ENCODE assay signal across 8 cellular contexts in genomic region chr7:30135551-30136271, GRCh38. TPM values are rescaled to one million over a fixed set of nuclear protein-coding genes. Genes with fewer than 3 reads are reported as not detected.
DNase-seq lines count a peak whose midpoint lies in the region; ATAC-seq lines count a peak whose summit lies in the region.

No MANE protein-coding gene starts in this region.

- H3K27me3 ChIP-seq in mononuclear cell (ENCODE audit: insufficient read depth, low read length): no peaks in the 10 kb centered on the region

- H3K4me1 ChIP-seq in mononuclear cell (ENCODE audit: insufficient read depth, low read length): peaks cover 14% of the 10 kb centered on the region

- DNase-seq in SIG-M5 treated with dmso at 0.1 percent for 504 hours (lab: John Stamatoyannopoulos, UW; ENCODE audit: unreplicated experiment) (peak; percentile 38), SIG-M5 (lab: John Stamatoyannopoulos, UW) (no peak), NCI-H69 (lab: John Stamatoyannopoulos, UW) (peak; percentile 85), epithelial cell of prostate (ENCODE audit: low read depth, low spot score) (no peak)
- DNase-seq in activated T-cell treated with anti-CD3 and anti-CD28 coated beads, Interleukin-2, amount 50 U/mL, for 1 hour: peak; percentile 63
- DNase-seq in stimulated activated naive CD8-positive, alpha-beta T cell treated with anti-CD3 and anti-CD28 coated beads, Interleukin-15, Interleukin-2, amounts not matched to agents 100 U/mL and 50 U/mL, for 24 hours: peak; percentile 50

- ATAC-seq in HG02938 (IDR thresholded peaks at IDR 0.05; ENCODE audit: unreplicated experiment): peak; percentile 21
- peak; percentile 33 for ATAC-seq in stimulated activated naive CD8-positive, alpha-beta T cell treated with anti-CD3 and anti-CD28 coated beads, Interleukin-15, Interleukin-2, amounts not matched to agents 100 U/mL and 50 U/mL, for 24 hours

- H3K9me3 ChIP-seq in mononuclear cell (ENCODE audit: low read depth, low read length): no peaks in the 10 kb centered on the region

- peak overlapping the region; percentile 65 for H3K27ac ChIP-seq in epithelial cell of prostate

- peak overlapping the region; percentile 70 for H3K4me3 ChIP-seq in mononuclear cell (ENCODE audit: low read length)

RNA-seq across cellular contexts. Expression of gene MTURN, which starts 0.9 kb away (rescaled TPM):
- total RNA-seq in mononuclear cell: 40.7 TPM

Comparison
In these comparisons a context has a peak if more than half of its experiments do, and no peak if none do; other contexts are left out.
1. DNase-seq: peak in SIG-M5 treated with dmso at 0.1 percent for 504 hours (single experiment), NCI-H69 (single experiment), activated T-cell treated with anti-CD3 and anti-CD28 coated beads, Interleukin-2, amount 50 U/mL, for 1 hour (single experiment) and stimulated activated naive CD8-positive, alpha-beta T cell treated with anti-CD3 and anti-CD28 coated beads, Interleukin-15, Interleukin-2, amounts not matched to agents 100 U/mL and 50 U/mL, for 24 hours (single experiment); none in SIG-M5 (single experiment) and epithelial cell of prostate (single experiment).